In genomic region chr15:73965730-73966103, GRCh38 we compare ENCODE assay signal across 9 cellular contexts. TPM values are rescaled to one million over a fixed set of nuclear protein-coding genes. Genes with fewer than 3 reads are reported as not detected.
A peak's percentile ranks its signal among the peaks of the same experiment; 100 is the strongest.
DNase-seq lines count a peak whose midpoint lies in the region; ATAC-seq and TF ChIP-seq lines count a peak whose summit lies in the region.
"Had no signal": no experiment of that assay in that cellular context is flagged by ENCODE, and none has a peak within 500 bp of the region (broad histone marks: within the 10 kb centered on the region; RNA-seq: fewer than 3 reads in every experiment).

No MANE protein-coding gene starts in this region.

- peaks cover 36% of the 10 kb centered on the region for H3K4me1 Mint-ChIP-seq in activated CD8-positive, alpha-beta memory T cell treated with anti-CD3 and anti-CD28 coated beads, Interleukin-2, amount 10 ng/mL, durations not matched to agents 7 days and 5 days
- peaks cover 33% of the 10 kb centered on the region for H3K4me1 Mint-ChIP-seq in activated CD4-positive, alpha-beta memory T cell treated with anti-CD3 and anti-CD28 coated beads, Interleukin-2, amount 10 ng/mL, durations not matched to agents 7 days and 5 days
- peaks cover 20% of the 10 kb centered on the region for H3K4me1 Mint-ChIP-seq in osteocyte (ENCODE audit: unreplicated experiment)

- POLR2A ChIA-PET in activated CD4-positive, alpha-beta memory T cell treated with anti-CD3 and anti-CD28 coated beads, Interleukin-2, amount 10 ng/mL, durations not matched to agents 7 days and 5 days (lab: Charles Lee) = interaction anchor here (1.0 to 1.9 kb wide), 5 partner anchors 15 to 39 kb away, joined by 3 to 8 read pairs (median 5); partner anchors contain the start of genes LOXL1 and PML

- H3K4me3 Mint-ChIP-seq in activated CD8-positive, alpha-beta memory T cell treated with anti-CD3 and anti-CD28 coated beads, Interleukin-2, amount 10 ng/mL, durations not matched to agents 7 days and 5 days = peak overlapping the region; percentile 65
- peak overlapping the region; percentile 40 for H3K4me3 Mint-ChIP-seq in activated CD4-positive, alpha-beta memory T cell treated with anti-CD3 and anti-CD28 coated beads, Interleukin-2, amount 10 ng/mL, durations not matched to agents 7 days and 5 days
- H3K4me3 Mint-ChIP-seq in osteocyte (ENCODE audit: unreplicated experiment) = no peak overlapping the region

- CTCF ChIA-PET in activated CD8-positive, alpha-beta memory T cell treated with anti-CD3 and anti-CD28 coated beads, Interleukin-2, amount 10 ng/mL, durations not matched to agents 7 days and 5 days (lab: Charles Lee) = interaction anchor here (0.6 to 12.5 kb wide), 17 partner anchors 9 to 349 kb away, joined by 3 to 175 read pairs (median 5); partner anchors contain the start of genes PML, STOML1 and TBC1D21
- CTCF ChIA-PET in activated CD4-positive, alpha-beta memory T cell treated with anti-CD3 and anti-CD28 coated beads, Interleukin-2, amount 10 ng/mL, durations not matched to agents 7 days and 5 days (lab: Charles Lee) = interaction anchor here (0.6 to 4.7 kb wide), 16 partner anchors 9 to 92 kb away, joined by 3 to 62 read pairs (median 4); partner anchors contain the start of genes PML and TBC1D21

- no peak for DNase-seq in activated CD8-positive, alpha-beta memory T cell treated with anti-CD3 and anti-CD28 coated beads, Interleukin-2, amount 10 ng/mL, durations not matched to agents 7 days and 5 days
- no peak for DNase-seq in activated CD8-positive, alpha-beta memory T cell treated with anti-CD3 and anti-CD28 coated beads, Interleukin-2, amount 50 U/mL, for 4 hours
- DNase-seq in activated CD4-positive, alpha-beta memory T cell treated with anti-CD3 and anti-CD28 coated beads, Interleukin-2, amount 10 ng/mL, durations not matched to agents 7 days and 5 days = no peak
- no peak for DNase-seq in osteocyte (ENCODE audit: extremely low spot score, unreplicated experiment)
- no peak for DNase-seq in NCI-H1092 (lab: John Stamatoyannopoulos, UW)
- DNase-seq in Right ventricle myocardium inferior (ENCODE audit: missing footprints) = no peak
- DNase-seq in dedifferentiated amniotic fluid mesenchymal stem cell (ENCODE audit: extremely low spot score) = no peak
- DNase-seq: cortex of kidney had no signal

- H3K27ac Mint-ChIP-seq in activated CD8-positive, alpha-beta memory T cell treated with anti-CD3 and anti-CD28 coated beads, Interleukin-2, amount 10 ng/mL, durations not matched to agents 7 days and 5 days = peak overlapping the region; percentile 81
- peak overlapping the region; percentile 70 for H3K27ac Mint-ChIP-seq in activated CD4-positive, alpha-beta memory T cell treated with anti-CD3 and anti-CD28 coated beads, Interleukin-2, amount 10 ng/mL, durations not matched to agents 7 days and 5 days
- H3K27ac Mint-ChIP-seq in osteocyte (ENCODE audit: unreplicated experiment) = peak overlapping the region; percentile 56

- ATAC-seq in activated CD8-positive, alpha-beta memory T cell treated with anti-CD3 and anti-CD28 coated beads, Interleukin-2, amount 10 ng/mL, durations not matched to agents 7 days and 5 days = peak; percentile 54
- ATAC-seq in HG03066 (IDR thresholded peaks at IDR 0.05; ENCODE audit: low read depth, unreplicated experiment) (peak; percentile 60), Right ventricle myocardium inferior (no peak)

- no peaks in the 10 kb centered on the region for H3K9me3 Mint-ChIP-seq in activated CD8-positive, alpha-beta memory T cell treated with anti-CD3 and anti-CD28 coated beads, Interleukin-2, amount 10 ng/mL, durations not matched to agents 7 days and 5 days (ENCODE audit: low read depth)
- H3K9me3 Mint-ChIP-seq in activated CD4-positive, alpha-beta memory T cell treated with anti-CD3 and anti-CD28 coated beads, Interleukin-2, amount 10 ng/mL, durations not matched to agents 7 days and 5 days = no peaks in the 10 kb centered on the region
- H3K9me3 Mint-ChIP-seq in osteocyte (ENCODE audit: unreplicated experiment) = no peaks in the 10 kb centered on the region

- no peaks in the 10 kb centered on the region for H3K36me3 Mint-ChIP-seq in activated CD8-positive, alpha-beta memory T cell treated with anti-CD3 and anti-CD28 coated beads, Interleukin-2, amount 10 ng/mL, durations not matched to agents 7 days and 5 days
- H3K36me3 Mint-ChIP-seq in activated CD4-positive, alpha-beta memory T cell treated with anti-CD3 and anti-CD28 coated beads, Interleukin-2, amount 10 ng/mL, durations not matched to agents 7 days and 5 days (ENCODE audit: low read depth) = no peaks in the 10 kb centered on the region
- no peaks in the 10 kb centered on the region for H3K36me3 Mint-ChIP-seq in osteocyte (ENCODE audit: unreplicated experiment)

- intact Hi-C loops in Right ventricle myocardium inferior (cut with DNase I) = loop anchor here (2.0 kb wide), 1 partner anchor 91 kb away; no protein-coding TSS in a partner anchor

- no peak for TF ChIP-seq CTCF in osteocyte (IDR thresholded peaks at IDR 0.05)

- H3K27me3 Mint-ChIP-seq in activated CD8-positive, alpha-beta memory T cell treated with anti-CD3 and anti-CD28 coated beads, Interleukin-2, amount 10 ng/mL, durations not matched to agents 7 days and 5 days = peaks cover 7% of the 10 kb centered on the region
- H3K27me3 Mint-ChIP-seq in activated CD4-positive, alpha-beta memory T cell treated with anti-CD3 and anti-CD28 coated beads, Interleukin-2, amount 10 ng/mL, durations not matched to agents 7 days and 5 days = peaks cover 8% of the 10 kb centered on the region
- no peaks in the 10 kb centered on the region for H3K27me3 Mint-ChIP-seq in osteocyte (ENCODE audit: unreplicated experiment)

RNA-seq across cellular contexts. Expression of gene STOML1, which starts 26.4 kb away (rescaled TPM):
- total RNA-seq in activated CD8-positive, alpha-beta memory T cell treated with anti-CD3 and anti-CD28 coated beads, Interleukin-2, amount 10 ng/mL, durations not matched to agents 7 days and 5 days = 1 to 10 TPM; 7.9 to 8.6 TPM
- 1 to 10 TPM; 7.1 to 8.5 TPM for total RNA-seq in activated CD4-positive, alpha-beta memory T cell treated with anti-CD3 and anti-CD28 coated beads, Interleukin-2, amount 10 ng/mL, durations not matched to agents 7 days and 5 days
- total RNA-seq in osteocyte (17.1 and 18.3 TPM in 2 replicates), Right ventricle myocardium inferior (31.2 TPM)

RNA-seq across cellular contexts. Expression of gene PML, which starts 28.8 kb away (rescaled TPM):
- 100 to 1,000 TPM; 104 to 152 TPM for total RNA-seq in activated CD8-positive, alpha-beta memory T cell treated with anti-CD3 and anti-CD28 coated beads, Interleukin-2, amount 10 ng/mL, durations not matched to agents 7 days and 5 days
- 100 to 1,000 TPM; 133 to 138 TPM for total RNA-seq in activated CD4-positive, alpha-beta memory T cell treated with anti-CD3 and anti-CD28 coated beads, Interleukin-2, amount 10 ng/mL, durations not matched to agents 7 days and 5 days
- total RNA-seq in osteocyte (60.6 and 63.1 TPM in 2 replicates), Right ventricle myocardium inferior (22.3 TPM)

RNA-seq across cellular contexts. Expression of gene LOXL1, which starts 39.5 kb away (rescaled TPM):
- total RNA-seq in activated CD8-positive, alpha-beta memory T cell treated with anti-CD3 and anti-CD28 coated beads, Interleukin-2, amount 10 ng/mL, durations not matched to agents 7 days and 5 days = 1 to 10 TPM; 1.8 to 8.6 TPM
- total RNA-seq in activated CD4-positive, alpha-beta memory T cell treated with anti-CD3 and anti-CD28 coated beads, Interleukin-2, amount 10 ng/mL, durations not matched to agents 7 days and 5 days = 10 to 100 TPM in 1 of 2 experiments, 1 to 10 TPM in 1; 9.1 to 10.9 TPM
- total RNA-seq in osteocyte = 398 and 417 TPM in 2 replicates
- 15.9 TPM for total RNA-seq in Right ventricle myocardium inferior

Comparison
In these comparisons a context has a peak if more than half of its experiments do, and no peak if none do; other contexts are left out.
1. RNA of gene LOXL1, which starts 39.5 kb away (total RNA-seq): 398 to 417 TPM in osteocyte; 15.9 TPM in Right ventricle myocardium inferior (single experiment), 9.1 to 10.9 TPM in activated CD4-positive, alpha-beta memory T cell treated with anti-CD3 and anti-CD28 coated beads, Interleukin-2, amount 10 ng/mL, durations not matched to agents 7 days and 5 days and 1.8 to 8.6 TPM in activated CD8-positive, alpha-beta memory T cell treated with anti-CD3 and anti-CD28 coated beads, Interleukin-2, amount 10 ng/mL, durations not matched to agents 7 days and 5 days; every median in the first group is over 10 times any median in the second.
2. Peak in every context shown above with its lines, with median percentiles within 50 percentile points of each other: H3K27ac Mint-ChIP-seq.